9 cellular contexts compared by ENCODE assay signal in the genomic region with DNA sequence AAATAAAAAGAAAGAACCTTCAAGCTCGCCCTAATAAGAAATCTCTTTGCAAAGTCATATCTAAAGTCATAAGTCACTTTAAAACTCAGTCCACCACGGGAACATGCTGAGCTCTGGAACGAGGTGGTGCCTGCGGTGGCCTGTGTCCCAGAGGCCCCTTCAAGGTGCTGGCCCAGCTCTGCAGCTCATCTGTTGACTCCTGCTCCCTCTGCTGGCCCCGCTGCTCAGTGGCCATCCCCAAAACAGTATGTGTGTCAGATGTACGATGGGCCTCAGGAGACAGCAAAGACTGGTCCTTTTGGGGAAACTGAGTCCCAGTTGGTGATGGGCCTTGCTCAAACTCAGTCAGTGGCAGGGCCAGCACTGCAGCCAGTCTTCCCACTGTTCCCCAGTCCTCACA. TPM values are rescaled to one million over a fixed set of nuclear protein-coding genes. Genes with fewer than 3 reads are reported as not detected.
A peak's percentile ranks its signal among the peaks of the same experiment; 100 is the strongest.
DNase-seq lines count a peak whose midpoint lies in the region; ATAC-seq and TF ChIP-seq lines count a peak whose summit lies in the region.
"Had no signal": no experiment of that assay in that cellular context is flagged by ENCODE, and none has a peak within 500 bp of the region (broad histone marks: within the 10 kb centered on the region; RNA-seq: fewer than 3 reads in every experiment).

No MANE protein-coding gene starts in this region.

- H3K4me1 ChIP-seq in heart left ventricle, result no peaks in the 10 kb centered on the region
- H3K4me1 ChIP-seq in CD4-positive, alpha-beta memory T cell (ENCODE audit: insufficient read depth, low read length), result no peaks in the 10 kb centered on the region
- H3K4me1 ChIP-seq: parathyroid adenoma had no signal

- no peaks in the 10 kb centered on the region for H3K36me3 Mint-ChIP-seq in CD4-positive, alpha-beta memory T cell

- H3K4me3 Mint-ChIP-seq in stimulated activated naive CD8-positive, alpha-beta T cell treated with anti-CD3 and anti-CD28 coated beads, Interleukin-15, amount 100 ng/mL, for 72 hours, result no peak overlapping the region
- no peak overlapping the region for H3K4me3 Mint-ChIP-seq in CD4-positive, alpha-beta memory T cell

- WGBS in heart left ventricle, 4 donors, result 12 to 16% (median 15%) methylated on average over 5 to 6 of the region's 6 CpGs

- intact Hi-C loops in heart left ventricle (cut with DNase I), result loop anchor here (1.0 to 10.0 kb wide), 4 partner anchors 182 to 189 kb away; no protein-coding TSS in a partner anchor
- intact Hi-C loops in CD4-positive, alpha-beta memory T cell (cut with micrococcal nuclease), result no loop called here

- no peaks in the 10 kb centered on the region for H3K9me3 Mint-ChIP-seq in stimulated activated naive CD8-positive, alpha-beta T cell treated with anti-CD3 and anti-CD28 coated beads, Interleukin-15, amount 100 ng/mL, for 72 hours
- peaks cover 0 to 2% (median 0%) of the 10 kb centered on the region in 8 donors for H3K9me3 Mint-ChIP-seq in CD4-positive, alpha-beta memory T cell

- DNase-seq in 8988T, result peak; percentile 49
- DNase-seq in SK-MEL-5 (ENCODE audit: low read depth, low spot score), result peak; percentile 77
- peak in 3 of 5 donors; percentile 33 to 63 (median 35) for DNase-seq in heart left ventricle
- no peak for DNase-seq in stimulated activated naive CD8-positive, alpha-beta T cell treated with anti-CD3 and anti-CD28 coated beads, Interleukin-15, amount 100 ng/mL, for 72 hours
- no peak for DNase-seq in CD4-positive, alpha-beta memory T cell
- DNase-seq in activated gamma-delta T cell (lab: John Stamatoyannopoulos, UW), result no peak

- peaks cover 0 to 5% (median 0%) of the 10 kb centered on the region in 9 donors for H3K27me3 ChIP-seq in heart left ventricle
- no peaks in the 10 kb centered on the region for H3K27me3 ChIP-seq in CD4-positive, alpha-beta memory T cell (ENCODE audit: insufficient read depth, low read length)

- ATAC-seq in GM18907 (IDR thresholded peaks at IDR 0.05; ENCODE audit: unreplicated experiment) (peak; percentile 42), heart left ventricle (peak; percentile 75 to 95 (median 85)), GM21447 (IDR thresholded peaks at IDR 0.05; ENCODE audit: unreplicated experiment) (no peak)
- peak; percentile 49 for ATAC-seq in stimulated activated naive CD8-positive, alpha-beta T cell treated with anti-CD3 and anti-CD28 coated beads, Interleukin-15, amount 100 ng/mL, for 72 hours

- H3K27ac Mint-ChIP-seq in stimulated activated naive CD8-positive, alpha-beta T cell treated with anti-CD3 and anti-CD28 coated beads, Interleukin-15, amount 100 ng/mL, for 72 hours, result peak overlapping the region in 1 of 2 donors; percentile 33
- no peak overlapping the region for H3K27ac Mint-ChIP-seq in CD4-positive, alpha-beta memory T cell

- TF ChIP-seq POLR2A in heart left ventricle (IDR thresholded peaks at IDR 0.05), result no peak

- no peaks in the 10 kb centered on the region for H3K9me3 ChIP-seq in heart left ventricle
- H3K9me3 ChIP-seq in CD4-positive, alpha-beta memory T cell (ENCODE audit: control insufficient read depth in 1 of 2, low read length in 2 of 2), result no peaks in the 10 kb centered on the region

- no peaks in the 10 kb centered on the region for H3K36me3 ChIP-seq in heart left ventricle
- H3K36me3 ChIP-seq in CD4-positive, alpha-beta memory T cell (ENCODE audit: insufficient read depth, low read length), result no peaks in the 10 kb centered on the region

- TF ChIP-seq CTCF in heart left ventricle (IDR thresholded peaks at IDR 0.05), result peak; percentile 14 to 62 (median 36)

- in situ Hi-C loops in SK-MEL-5 (cut with HindIII; ENCODE audit: low pct_unique_long_range_greater_than_20kb, low sequenced_read_pairs), result loop anchor here (25.0 kb wide), 1 partner anchor 209 kb away; no protein-coding TSS in a partner anchor

- POLR2A ChIA-PET in CD4-positive, alpha-beta memory T cell (lab: Charles Lee; ENCODE audit: partially characterized antibody), result no interaction called here

- peaks cover 4% of the 10 kb centered on the region for H3K27me3 Mint-ChIP-seq in stimulated activated naive CD8-positive, alpha-beta T cell treated with anti-CD3 and anti-CD28 coated beads, Interleukin-15, amount 100 ng/mL, for 72 hours
- H3K27me3 Mint-ChIP-seq in CD4-positive, alpha-beta memory T cell, result peaks cover 11 to 13% of the 10 kb centered on the region in 2 donors

- H3K27ac ChIP-seq in heart left ventricle, result no peak overlapping the region
- no peak overlapping the region for H3K27ac ChIP-seq in CD4-positive, alpha-beta memory T cell (ENCODE audit: low read depth, low read length)
- H3K27ac ChIP-seq: parathyroid adenoma had no signal

- H3K4me1 Mint-ChIP-seq in stimulated activated naive CD8-positive, alpha-beta T cell treated with anti-CD3 and anti-CD28 coated beads, Interleukin-15, amount 100 ng/mL, for 72 hours, result no peaks in the 10 kb centered on the region
- H3K4me1 Mint-ChIP-seq in CD4-positive, alpha-beta memory T cell, result no peaks in the 10 kb centered on the region

- no peak overlapping the region for H3K4me3 ChIP-seq in heart left ventricle
- no peak overlapping the region for H3K4me3 ChIP-seq in CD4-positive, alpha-beta memory T cell (ENCODE audit: low read length in 2 of 2)

- CTCF ChIA-PET in CD4-positive, alpha-beta memory T cell (lab: Charles Lee; ENCODE audit: partially characterized antibody), result no interaction called here

RNA-seq across cellular contexts. Expression of gene FOXB2, which starts 22.8 kb away (rescaled TPM):
- not detected in 2 replicates for total RNA-seq in SK-MEL-5 (2014; rRNA removed; shearing (Covaris generic))
- not detected in 2 replicates for polyA plus RNA-seq in SK-MEL-5 (2015; cell fraction: cytosol; rRNA removed)
- polyA plus RNA-seq in SK-MEL-5 (2015; cell fraction: nucleus; rRNA removed), result not detected in 2 replicates
- total RNA-seq in heart left ventricle, result not detected
- not detected for polyA plus RNA-seq in heart left ventricle
- total RNA-seq in CD4-positive, alpha-beta memory T cell, result not detected
- not detected for polyA plus RNA-seq in CD4-positive, alpha-beta memory T cell

Comparison
In these comparisons a context has a peak if more than half of its experiments do, and no peak if none do; other contexts are left out.
1. DNase-seq: peak in 8988T (single experiment), SK-MEL-5 (single experiment) and heart left ventricle (3 of 5); none in stimulated activated naive CD8-positive, alpha-beta T cell treated with anti-CD3 and anti-CD28 coated beads, Interleukin-15, amount 100 ng/mL, for 72 hours (0 of 2), CD4-positive, alpha-beta memory T cell (0 of 5) and activated gamma-delta T cell (single experiment).